In genomic region chr19:54631489-54631888, GRCh38 we compare ENCODE assay signal across 20 cellular contexts. TPM values are rescaled to one million over a fixed set of nuclear protein-coding genes. Genes with fewer than 3 reads are reported as not detected.
DNase-seq lines count a peak whose midpoint lies in the region; ATAC-seq and TF ChIP-seq lines count a peak whose summit lies in the region.
"Had no signal": no experiment of that assay in that cellular context is flagged by ENCODE, and none has a peak within 500 bp of the region (broad histone marks: within the 10 kb centered on the region; RNA-seq: fewer than 3 reads in every experiment).

No MANE protein-coding gene starts in this region.

- no peaks in the 10 kb centered on the region for H4K20me1 ChIP-seq in BLaER1
- no peaks in the 10 kb centered on the region for H4K20me1 ChIP-seq in Loucy (ENCODE audit: insufficient read depth, low read length, poor library complexity, severe bottlenecking)

- H3K4me2 ChIP-seq in BLaER1 (peak overlapping the region; percentile 87), Loucy (ENCODE audit: low read depth, low read length, poor library complexity, severe bottlenecking) (peak overlapping the region; percentile 71)
- H3K4me2 ChIP-seq: GM23338 had no signal

- TF ChIP-seq EP300 in esophagus muscularis mucosa (IDR thresholded peaks at IDR 0.05), result no peak

- no peak for ATAC-seq in stimulated activated naive B cell treated with anti-CD40 and anti-IgM and Interleukin-4, amounts not matched to agents 10 μg/mL and 1 μg/mL and 100 μg/mL, for 72 hours (replicated peaks)
- no peak for ATAC-seq in GM19455 (IDR thresholded peaks at IDR 0.05; ENCODE audit: unreplicated experiment)
- ATAC-seq: CD8-positive, alpha-beta T cell; GM23338 had no signal

- DNase-seq in esophagus muscularis mucosa (ENCODE audit: extremely low spot score), result peak; percentile 89
- DNase-seq in stimulated activated naive B cell treated with anti-CD40 and anti-IgM and Interleukin-4, amounts not matched to agents 10 μg/mL and 1 μg/mL and 100 μg/mL, for 72 hours, result no peak
- DNase-seq in activated CD4-positive, alpha-beta T cell treated with anti-CD3 and anti-CD28 coated beads for 1 hour, result no peak
- DNase-seq in KBM-7, result no peak
- DNase-seq: BE2C; Calu3; CD8-positive, alpha-beta T cell; DMS 273 treated with DMSO at 0.1 percent for 48 hours; DMS53; DND-41; EL; HCEC 1CT had no signal

- H3K9ac ChIP-seq in BLaER1 (peak overlapping the region; percentile 66; the same call in 1 of the 2 replicates), Loucy (ENCODE audit: low read depth, low read length, poor library complexity, severe bottlenecking) (no peak overlapping the region)

- WGBS in esophagus muscularis mucosa, result 45% methylated on average over 8 of the region's 8 CpGs

- H2AFZ ChIP-seq in Loucy (ENCODE audit: low read length), result no peak overlapping the region
- H2AFZ ChIP-seq: GM23338 had no signal

- peaks cover 57 to 67% of the 10 kb centered on the region in 2 donors for H3K4me1 Mint-ChIP-seq in stimulated activated naive B cell treated with anti-CD40 and anti-IgM and Interleukin-4, amounts not matched to agents 10 μg/mL and 1 μg/mL and 100 μg/mL, for 72 hours
- H3K4me1 Mint-ChIP-seq: GM23338 had no signal

- H3K4me3 ChIP-seq in BLaER1 (no peak overlapping the region), Loucy (ENCODE audit: low read length, poor library complexity, severe bottlenecking) (no peak overlapping the region), esophagus muscularis mucosa (no peak overlapping the region)
- H3K4me3 ChIP-seq: GM23338 had no signal

- no peaks in the 10 kb centered on the region for H3K9me2 ChIP-seq in Loucy (replicated peaks; ENCODE audit: low read depth, low read length)

- H3K79me2 ChIP-seq in Loucy (ENCODE audit: insufficient read depth, low read length), result no peaks in the 10 kb centered on the region

- H3K36me3 Mint-ChIP-seq in stimulated activated naive B cell treated with anti-CD40 and anti-IgM and Interleukin-4, amounts not matched to agents 10 μg/mL and 1 μg/mL and 100 μg/mL, for 72 hours, result peaks cover 53 to 75% of the 10 kb centered on the region in 2 donors
- H3K36me3 Mint-ChIP-seq: CD8-positive, alpha-beta T cell had no signal

- H3K9me3 ChIP-seq in BLaER1 (peaks cover 6% of the 10 kb centered on the region), Loucy (ENCODE audit: insufficient read depth, low read depth, low read length) (no peaks in the 10 kb centered on the region), esophagus muscularis mucosa (peaks cover 0 to 12% (median 3%) of the 10 kb centered on the region in 4 donors)
- H3K9me3 ChIP-seq: BE2C had no signal

- TF ChIP-seq POLR2A in esophagus muscularis mucosa (IDR thresholded peaks at IDR 0.05; ENCODE audit: low read depth), result no peak

- H3K27me3 ChIP-seq in BLaER1 (no peaks in the 10 kb centered on the region), Loucy (ENCODE audit: insufficient read depth, low read length, poor library complexity, severe bottlenecking) (no peaks in the 10 kb centered on the region), esophagus muscularis mucosa (peaks cover 0 to 85% (median 0%) of the 10 kb centered on the region in 4 donors)

- intact Hi-C loops in esophagus muscularis mucosa (cut with DNase I), result no loop called here

- H3K36me3 ChIP-seq in BLaER1 (no peaks in the 10 kb centered on the region), Loucy (ENCODE audit: insufficient read depth, low read length) (no peaks in the 10 kb centered on the region), esophagus muscularis mucosa (no peaks in the 10 kb centered on the region)
- H3K36me3 ChIP-seq: BE2C had no signal

- H3K27ac ChIP-seq in BLaER1 (peak overlapping the region; percentile 72), esophagus muscularis mucosa (replicated peaks in 1 of 4) (no peak overlapping the region)
- H3K27ac ChIP-seq: HL-60 had no signal

- in situ Hi-C loops in KBM-7 (cut with MboI; ENCODE audit: low pct_unique_long_range_greater_than_20kb, low sequenced_read_pairs), result no loop called here

- no peaks in the 10 kb centered on the region for H3K27me3 Mint-ChIP-seq in stimulated activated naive B cell treated with anti-CD40 and anti-IgM and Interleukin-4, amounts not matched to agents 10 μg/mL and 1 μg/mL and 100 μg/mL, for 72 hours

- peak overlapping the region in 1 of 2 donors; percentile 86 for H3K4me3 Mint-ChIP-seq in stimulated activated naive B cell treated with anti-CD40 and anti-IgM and Interleukin-4, amounts not matched to agents 10 μg/mL and 1 μg/mL and 100 μg/mL, for 72 hours
- H3K4me3 Mint-ChIP-seq: CD8-positive, alpha-beta T cell; GM23338 had no signal

- peak overlapping the region; percentile 65 for H3K27ac Mint-ChIP-seq in stimulated activated naive B cell treated with anti-CD40 and anti-IgM and Interleukin-4, amounts not matched to agents 10 μg/mL and 1 μg/mL and 100 μg/mL, for 72 hours
- H3K27ac Mint-ChIP-seq: CD8-positive, alpha-beta T cell; GM23338 had no signal

- no peaks in the 10 kb centered on the region for H3K9me3 Mint-ChIP-seq in stimulated activated naive B cell treated with anti-CD40 and anti-IgM and Interleukin-4, amounts not matched to agents 10 μg/mL and 1 μg/mL and 100 μg/mL, for 72 hours
- H3K9me3 Mint-ChIP-seq: CD8-positive, alpha-beta T cell had no signal

- TF ChIP-seq CTCF in Loucy (conservative IDR thresholded peaks at IDR 0.05; ENCODE audit: low read length) (no peak), esophagus muscularis mucosa (IDR thresholded peaks at IDR 0.05) (no peak)

- H3K4me1 ChIP-seq in BLaER1 (peaks cover 95% of the 10 kb centered on the region), Loucy (ENCODE audit: insufficient read depth, low read length, poor library complexity, severe bottlenecking) (peaks cover 53% of the 10 kb centered on the region), esophagus muscularis mucosa (no peaks in the 10 kb centered on the region)
- H3K4me1 ChIP-seq: BE2C had no signal

- H3F3A ChIP-seq in Loucy (ENCODE audit: low read depth), result no peaks in the 10 kb centered on the region

RNA-seq across cellular contexts. Expression of gene LILRB1, which starts 1.2 kb away (rescaled TPM):
- total RNA-seq in esophagus muscularis mucosa, result 1 to 10 TPM; 1.4 to 5.0 (median 2.7) TPM
- total RNA-seq: A172, Calu3, G401, HT1080 had no signal

RNA-seq across cellular contexts. Expression of gene LILRB4, which starts 31.3 kb away (rescaled TPM):
- total RNA-seq in esophagus muscularis mucosa, result 10 to 100 TPM in 1 of 4 donors, 1 to 10 TPM in 3; 4.9 to 16.2 (median 6.5) TPM
- total RNA-seq: A172, Calu3, G401, GM23338, HT1080 had no signal

RNA-seq across cellular contexts. Expression of gene LILRA1, which starts 38.1 kb away (rescaled TPM):
- total RNA-seq in esophagus muscularis mucosa, result 1 to 10 TPM in 1 of 4 donors, under 1 TPM in 3; 0.23 to 2.0 (median 0.47) TPM
- total RNA-seq: A172; Calu3; CD8-positive, alpha-beta T cell; G401; GM23338; HT1080 had no signal

RNA-seq across cellular contexts. Expression of gene LILRA2, which starts 57.9 kb away (rescaled TPM):
- 1 to 10 TPM in 3 of 4 donors, under 1 TPM in 1; 0.83 to 4.6 (median 2.3) TPM for total RNA-seq in esophagus muscularis mucosa
- total RNA-seq: A172; Calu3; CD8-positive, alpha-beta T cell; G401; GM23338; HT1080 had no signal
